In genomic region chr3:196246612-196247308, GRCh38 we compare ENCODE assay signal across 17 cellular contexts. TPM values are rescaled to one million over a fixed set of nuclear protein-coding genes. Genes with fewer than 3 reads are reported as not detected.
DNase-seq lines count a peak whose midpoint lies in the region; ATAC-seq and TF ChIP-seq lines count a peak whose summit lies in the region.
"Had no signal": no experiment of that assay in that cellular context is flagged by ENCODE, and none has a peak within 500 bp of the region (broad histone marks: within the 10 kb centered on the region; RNA-seq: fewer than 3 reads in every experiment).

No MANE protein-coding gene starts in this region.

- H3K4me3 ChIP-seq in breast epithelium (no peak overlapping the region), NB4 (ENCODE audit: low read depth, low read length) (no peak overlapping the region), mammary epithelial cell (replicated peaks in 1 of 3; ENCODE audit: insufficient read depth in 1 of 3, low read depth in 2 of 3, low read length in 3 of 3) (no peak overlapping the region)
- H3K4me3 ChIP-seq: GM23338, sigmoid colon had no signal

- no peaks in the 10 kb centered on the region for H3K9me3 Mint-ChIP-seq in MCF 10A (ENCODE audit: unreplicated experiment)
- no peaks in the 10 kb centered on the region for H3K9me3 Mint-ChIP-seq in stimulated activated effector memory CD8-positive, alpha-beta T cell treated with anti-CD3 and anti-CD28 coated beads, Interleukin-12 subunit alpha, Interleukin-12 subunit beta, amount 100 ng/mL, for 72 hours

- H4K20me1 ChIP-seq in mammary epithelial cell (ENCODE audit: insufficient read depth, low read length) = no peaks in the 10 kb centered on the region

- peaks cover 27% of the 10 kb centered on the region for H3K79me2 ChIP-seq in mammary epithelial cell (ENCODE audit: insufficient read depth, low read length)

- DNase-seq in MCF 10A (ENCODE audit: unreplicated experiment) (peak; percentile 85), breast epithelium (ENCODE audit: low spot score in 2 of 2) (no peak), NB4 (ENCODE audit: low read depth) (peak; percentile 89), mammary epithelial cell (peak; percentile 92), G401 (ENCODE audit: low spot score) (no peak), nucleus accumbens (lab: John Stamatoyannopoulos, UW) (no peak)
- no peak for DNase-seq in stimulated activated effector memory CD8-positive, alpha-beta T cell treated with anti-CD3 and anti-CD28 coated beads, Interleukin-12 subunit alpha, Interleukin-12 subunit beta, amount 100 ng/mL, for 72 hours (ENCODE audit: low spot score in 2 of 2)
- DNase-seq: activated CD8-positive, alpha-beta memory T cell treated with anti-CD3 and anti-CD28 coated beads for 24 hours; BE2C; NCI-H1930; sigmoid colon had no signal

- POLR2A ChIA-PET in MCF 10A (lab: Yijun Ruan, JAX) = no interaction called here

- H3K27me3 Mint-ChIP-seq in MCF 10A (ENCODE audit: insufficient read depth, unreplicated experiment) = no peaks in the 10 kb centered on the region
- H3K27me3 Mint-ChIP-seq: brain had no signal

- in situ Hi-C loops in mammary epithelial cell (cut with MboI; ENCODE audit: low sequenced_read_pairs in 2 of 2) = no loop called here
- in situ Hi-C loops in G401 (cut with HindIII; ENCODE audit: low sequenced_read_pairs) = no loop called here

- H3K9me3 ChIP-seq in breast epithelium (no peaks in the 10 kb centered on the region), mammary epithelial cell (replicated peaks; ENCODE audit: insufficient read depth, low read length) (no peaks in the 10 kb centered on the region)
- H3K9me3 ChIP-seq: BE2C, sigmoid colon had no signal

- no TSS peak for BruUV-seq in MCF 10A (replicated peaks; lab: Mats Ljungman, UMichigan)
- TSS peak; percentile 56 for BruUV-seq in mammary epithelial cell (replicated peaks; lab: Mats Ljungman, UMichigan)

- H3K9ac ChIP-seq in mammary epithelial cell (ENCODE audit: insufficient read depth, low read length) = no peak overlapping the region

- WGBS in mammary epithelial cell (ENCODE audit: low coverage, missing lambda C conversion rate) = 80% methylated on average over 11 of the region's 13 CpGs

- no peak overlapping the region for H3K27ac Mint-ChIP-seq in MCF 10A (ENCODE audit: low read depth, unreplicated experiment)
- peak overlapping the region; percentile 58 for H3K27ac Mint-ChIP-seq in stimulated activated effector memory CD8-positive, alpha-beta T cell treated with anti-CD3 and anti-CD28 coated beads, Interleukin-12 subunit alpha, Interleukin-12 subunit beta, amount 100 ng/mL, for 72 hours
- H3K27ac Mint-ChIP-seq: brain, GM23338 had no signal

- intact Hi-C loops in MCF 10A (cut with micrococcal nuclease) (no loop called here), breast epithelium (cut with DNase I; ENCODE audit: low total_unique reads) (no loop called here), mammary epithelial cell (cut with micrococcal nuclease) (no loop called here)

- peaks cover 4% of the 10 kb centered on the region for H3K36me3 ChIP-seq in breast epithelium
- peaks cover 20% of the 10 kb centered on the region for H3K36me3 ChIP-seq in mammary epithelial cell (ENCODE audit: insufficient read depth, low read length)

- no peaks in the 10 kb centered on the region for H3K4me1 ChIP-seq in breast epithelium
- H3K4me1 ChIP-seq in mammary epithelial cell (ENCODE audit: insufficient read depth, low read length) = no peaks in the 10 kb centered on the region
- H3K4me1 ChIP-seq: BE2C, sigmoid colon had no signal

- no peak for TF ChIP-seq POLR2A in breast epithelium (IDR thresholded peaks at IDR 0.05)
- TF ChIP-seq POLR2A in NB4 (IDR thresholded peaks at IDR 0.05; ENCODE audit: extremely low read depth, insufficient read length) = no peak

- H2AFZ ChIP-seq in mammary epithelial cell (ENCODE audit: low read depth, low read length) = no peak overlapping the region
- H2AFZ ChIP-seq: GM23338 had no signal

- TF ChIP-seq CTCF in MCF 10A (IDR thresholded peaks at IDR 0.05; ENCODE audit: unreplicated experiment) (no peak), breast epithelium (IDR thresholded peaks at IDR 0.05) (no peak), NB4 (IDR thresholded peaks at IDR 0.05; ENCODE audit: low read depth, low read length) (no peak), mammary epithelial cell (conservative IDR thresholded peaks at IDR 0.05 in 1 of 2, IDR thresholded peaks at IDR 0.05 in 1 of 2; ENCODE audit: extremely low read depth in 1 of 2, insufficient read depth in 1 of 2, low read depth in 1 of 2, low read length in 2 of 2) (no peak)

- H3K27ac ChIP-seq in breast epithelium (no peak overlapping the region), mammary epithelial cell (ENCODE audit: insufficient read depth, low read depth, low read length) (no peak overlapping the region)
- H3K27ac ChIP-seq: sigmoid colon had no signal

- peaks cover 40% of the 10 kb centered on the region for H3K36me3 Mint-ChIP-seq in MCF 10A (ENCODE audit: insufficient read depth, unreplicated experiment)
- peaks cover 58% of the 10 kb centered on the region for H3K36me3 Mint-ChIP-seq in stimulated activated effector memory CD8-positive, alpha-beta T cell treated with anti-CD3 and anti-CD28 coated beads, Interleukin-12 subunit alpha, Interleukin-12 subunit beta, amount 100 ng/mL, for 72 hours

- dilution Hi-C loops in mammary epithelial cell (cut with HindIII; ENCODE audit: low sequenced_read_pairs) = no loop called here

- ATAC-seq in stimulated activated effector memory CD8-positive, alpha-beta T cell treated with anti-CD3 and anti-CD28 coated beads, Interleukin-12 subunit alpha, Interleukin-12 subunit beta, amount 100 ng/mL, for 72 hours = peak; percentile 95
- no peak for ATAC-seq in SK-N-SH treated with all-trans-retinoic acid at 6 μM for 48 hours
- ATAC-seq: GM23338 had no signal

- H3K4me2 ChIP-seq in mammary epithelial cell (ENCODE audit: insufficient read depth, low read depth, low read length) = no peak overlapping the region
- H3K4me2 ChIP-seq: GM23338 had no signal

- H3K27me3 ChIP-seq in breast epithelium = no peaks in the 10 kb centered on the region
- H3K27me3 ChIP-seq in mammary epithelial cell (ENCODE audit: insufficient read depth, low read length) = no peaks in the 10 kb centered on the region
- H3K27me3 ChIP-seq: BE2C, sigmoid colon had no signal

- no peaks in the 10 kb centered on the region for H3K4me1 Mint-ChIP-seq in MCF 10A (ENCODE audit: insufficient read depth, unreplicated experiment)
- peaks cover 11% of the 10 kb centered on the region for H3K4me1 Mint-ChIP-seq in stimulated activated effector memory CD8-positive, alpha-beta T cell treated with anti-CD3 and anti-CD28 coated beads, Interleukin-12 subunit alpha, Interleukin-12 subunit beta, amount 100 ng/mL, for 72 hours
- H3K4me1 Mint-ChIP-seq: brain, GM23338 had no signal

- H3K4me3 Mint-ChIP-seq in MCF 10A (ENCODE audit: unreplicated experiment) = no peak overlapping the region
- no peak overlapping the region for H3K4me3 Mint-ChIP-seq in stimulated activated effector memory CD8-positive, alpha-beta T cell treated with anti-CD3 and anti-CD28 coated beads, Interleukin-12 subunit alpha, Interleukin-12 subunit beta, amount 100 ng/mL, for 72 hours
- H3K4me3 Mint-ChIP-seq: brain, GM23338 had no signal

- CTCF ChIA-PET in MCF 10A (lab: Yijun Ruan, JAX) (interaction anchor here (0.5 to 0.6 kb wide), 2 partner anchors 280 to 438 kb away, joined by 3 to 4 read pairs; no protein-coding TSS in a partner anchor), mammary epithelial cell (lab: Charles Lee; ENCODE audit: low non-redundant PET) (no interaction called here)

TF ChIP-seq in SK-N-SH treated with all-trans-retinoic acid at 6 μM for 48 hours, 23 proteins besides CTCF, POLR2A, EP300 and RAD21:
- TF ChIP-seq PPARA (CRISPR knock-in tag; IDR thresholded peaks at IDR 0.05; ENCODE audit: borderline replicate concordance) = no peak

RNA-seq across cellular contexts. Expression of gene SLC51A, which starts 30.4 kb away (rescaled TPM):
- total RNA-seq in MCF 10A (2022) (not detected in 2 replicates), breast epithelium (not detected), mammary epithelial cell (not detected)
- not detected for polyA plus RNA-seq in mammary epithelial cell
- polyA minus RNA-seq in mammary epithelial cell = not detected
- total RNA-seq in G401 (2014; rRNA removed; shearing (Covaris generic)) = not detected in 2 replicates
- total RNA-seq: sigmoid colon; T-helper 1 cell treated with Interleukin-12 subunit alpha and Interleukin-12 subunit beta and Interleukin-4 antibody, amounts not matched to agents 30 ng/mL and 1 ng/mL, for 36 hours; urinary bladder had no signal

RNA-seq across cellular contexts. Expression of gene ZDHHC19, which starts 35.6 kb away (rescaled TPM):
- total RNA-seq in MCF 10A (2022) = not detected in 2 replicates
- not detected for total RNA-seq in breast epithelium
- not detected for total RNA-seq in mammary epithelial cell
- not detected for polyA plus RNA-seq in mammary epithelial cell
- polyA minus RNA-seq in mammary epithelial cell = not detected
- not detected in 2 replicates for total RNA-seq in G401 (2014; rRNA removed; shearing (Covaris generic))
- total RNA-seq: epithelial cell of proximal tubule; T-helper 1 cell treated with Interleukin-12 subunit alpha and Interleukin-12 subunit beta and Interleukin-4 antibody, amounts not matched to agents 30 ng/mL and 1 ng/mL, for 36 hours; urinary bladder had no signal
- polyA plus RNA-seq: urinary bladder had no signal

RNA-seq across cellular contexts. Expression of gene PCYT1A, which starts 40.8 kb away (rescaled TPM):
- 64.5 and 78.1 TPM in 2 replicates for total RNA-seq in MCF 10A (2022)
- 10 to 100 TPM; 55.9 to 92.0 (median 56.4) TPM for total RNA-seq in breast epithelium
- total RNA-seq in mammary epithelial cell = 100 to 1,000 TPM; 103 to 175 TPM
- 71.1 TPM for polyA plus RNA-seq in mammary epithelial cell
- polyA minus RNA-seq in mammary epithelial cell = 390 TPM
- total RNA-seq in G401 (2014; rRNA removed; shearing (Covaris generic)) = 41.4 and 47.9 TPM in 2 replicates

Comparison
In these comparisons a context has a peak if more than half of its experiments do, and no peak if none do; other contexts are left out.
1. DNase-seq: peak in MCF 10A (single experiment), NB4 (single experiment) and mammary epithelial cell (single experiment); none in breast epithelium (0 of 2), stimulated activated effector memory CD8-positive, alpha-beta T cell treated with anti-CD3 and anti-CD28 coated beads, Interleukin-12 subunit alpha, Interleukin-12 subunit beta, amount 100 ng/mL, for 72 hours (0 of 2), G401 (single experiment) and nucleus accumbens (0 of 56).